ENCODE assay signal across 29 cellular contexts in genomic region chr6:158076548-158076947, GRCh38.
"Had no signal": no experiment of that assay in that cellular context is flagged by ENCODE, and none has a peak within 500 bp of the region (broad histone marks: within the 10 kb centered on the region; RNA-seq: fewer than 3 reads in every experiment).

No MANE protein-coding gene starts in this region.

- H3K27me3 ChIP-seq: left lung, neural progenitor cell, neutrophil, right atrium auricular region, right lobe of liver, suprapubic skin, tibial artery, upper lobe of right lung had no signal

- ATAC-seq: left colon; left lung; lower lobe of right lung; naive thymus-derived CD8-positive, alpha-beta T cell; right lobe of liver; stimulated activated naive B cell treated with anti-CD40 and anti-IgM and Interleukin-4, amounts not matched to agents 10 μg/mL and 1 μg/mL and 100 μg/mL, for 72 hours; stimulated activated naive CD8-positive, alpha-beta T cell treated with anti-CD3 and anti-CD28 coated beads, Interleukin-15, Interleukin-2, amounts not matched to agents 100 U/mL and 50 U/mL, for 24 hours; upper lobe of right lung had no signal

- H3K27me3 Mint-ChIP-seq: naive thymus-derived CD8-positive, alpha-beta T cell; progenitor cell of endocrine pancreas; stimulated activated naive B cell treated with anti-CD40 and anti-IgM and Interleukin-4, amounts not matched to agents 10 μg/mL and 1 μg/mL and 100 μg/mL, for 72 hours had no signal

- H3K4me3 ChIP-seq: left lung, lower lobe of right lung, neural progenitor cell, right atrium auricular region, right lobe of liver, skin epidermis, suprapubic skin, thoracic aorta, tibial artery, upper lobe of right lung had no signal

- H3K9me3 ChIP-seq: left lung, lower lobe of right lung, neutrophil, right atrium auricular region, right lobe of liver, suprapubic skin, thoracic aorta, tibial artery, upper lobe of right lung had no signal

- H3K9ac ChIP-seq: neural progenitor cell, parathyroid adenoma had no signal

- H3K9me3 Mint-ChIP-seq: immature natural killer cell; naive thymus-derived CD8-positive, alpha-beta T cell; nephron; neural progenitor cell; stimulated activated naive B cell treated with anti-CD40 and anti-IgM and Interleukin-4, amounts not matched to agents 10 μg/mL and 1 μg/mL and 100 μg/mL, for 72 hours had no signal

- H3K4me3 Mint-ChIP-seq: immature natural killer cell; naive thymus-derived CD8-positive, alpha-beta T cell; nephron; neural progenitor cell; stimulated activated naive B cell treated with anti-CD40 and anti-IgM and Interleukin-4, amounts not matched to agents 10 μg/mL and 1 μg/mL and 100 μg/mL, for 72 hours had no signal

- H3K27ac ChIP-seq: left lung, lower lobe of right lung, neural progenitor cell, neutrophil, parathyroid adenoma, right atrium auricular region, right lobe of liver, skin epidermis, suprapubic skin, thoracic aorta, tibial artery, upper lobe of right lung had no signal

- DNase-seq: hypothalamus; immature natural killer cell; kidney; left colon; left lung; lower lobe of right lung; naive thymus-derived CD8-positive, alpha-beta T cell; occipital lobe; right lobe of liver; stimulated activated CD4-positive, alpha-beta T cell treated with anti-CD3 and anti-CD28 coated beads, Interleukin-12 subunit alpha, Interleukin-12 subunit beta, amount 100 ng/mL, for 4 hours; stimulated activated CD4-positive, alpha-beta T cell treated with anti-CD3 and anti-CD28 coated beads, Interleukin-15, amount 100 ng/mL, for 24 hours; stimulated activated CD4-positive, alpha-beta T cell treated with anti-CD3 and anti-CD28 coated beads, Interleukin-2, amount 100 ng/mL, for 24 hours; stimulated activated CD4-positive, alpha-beta T cell treated with anti-CD3 and anti-CD28 coated beads, Interleukin-4, amount 100 ng/mL, for 1 hour; stimulated activated naive B cell treated with anti-CD40 and anti-IgM and Interleukin-4, amounts not matched to agents 10 μg/mL and 1 μg/mL and 100 μg/mL, for 72 hours; stimulated activated naive CD8-positive, alpha-beta T cell treated with anti-CD3 and anti-CD28 coated beads, Interleukin-15, Interleukin-2, amounts not matched to agents 100 U/mL and 50 U/mL, for 24 hours; tibial artery; trophoblast cell; upper lobe of right lung had no signal

- H3K4me1 ChIP-seq: lower lobe of right lung, neural progenitor cell, parathyroid adenoma, right atrium auricular region, right lobe of liver, suprapubic skin, tibial artery, upper lobe of right lung had no signal

- H3K4me2 ChIP-seq: neural progenitor cell had no signal

- FAIRE-seq: islet of Langerhans, kidney, urothelium cell line had no signal

- H3K36me3 ChIP-seq: neural progenitor cell had no signal

- H3K79me2 ChIP-seq: parathyroid adenoma had no signal

- H2AFZ ChIP-seq: neural progenitor cell, parathyroid adenoma had no signal

- H3K27ac Mint-ChIP-seq: immature natural killer cell; nephron; neural progenitor cell; progenitor cell of endocrine pancreas; stimulated activated naive B cell treated with anti-CD40 and anti-IgM and Interleukin-4, amounts not matched to agents 10 μg/mL and 1 μg/mL and 100 μg/mL, for 72 hours had no signal
